Comparison of ENCODE assay signal across 8 cellular contexts in genomic region chrX:51495708-51496488, GRCh38. TPM values are rescaled to one million over a fixed set of nuclear protein-coding genes. Genes with fewer than 3 reads are reported as not detected.
DNase-seq lines count a peak whose midpoint lies in the region; ATAC-seq and TF ChIP-seq lines count a peak whose summit lies in the region.
"Not testable (repeated sequence)": the region's sequence is repeated elsewhere in the genome, so short reads cannot be mapped to it uniquely, and the experiment has no call there.

No MANE protein-coding gene starts in this region.

- H3K4me3 ChIP-seq in body of pancreas (peak overlapping the region in 1 of 2 donors; percentile 32), foreskin fibroblast (ENCODE audit: low read depth in 1 of 2, low read length in 2 of 2) (peak overlapping the region; percentile 46 to 63), smooth muscle cell (peak overlapping the region; percentile 52)

- H3K4me1 Mint-ChIP-seq in mesothelial cell of epicardium = peaks cover 14% of the 10 kb centered on the region

- H3K27me3 Mint-ChIP-seq in mesothelial cell of epicardium (ENCODE audit: low read depth) = not testable (repeated sequence)

- H3K9me3 Mint-ChIP-seq in mesothelial cell of epicardium = not testable (repeated sequence)

- in situ Hi-C loops in KBM-7 (cut with MboI; ENCODE audit: low pct_unique_long_range_greater_than_20kb, low sequenced_read_pairs) = not testable (repeated sequence)

- intact Hi-C loops in body of pancreas (cut with DNase I) = not testable (repeated sequence)

- not testable (repeated sequence) for H3K9me3 ChIP-seq in body of pancreas; smooth muscle cell (replicated peaks; ENCODE audit: low read depth)

- not testable (repeated sequence) for H3K36me3 ChIP-seq in body of pancreas (replicated peaks in 1 of 2; ENCODE audit: insufficient read depth in 1 of 2, low read depth in 2 of 2); smooth muscle cell (ENCODE audit: low read depth)

- DNase-seq in AG08395 (ENCODE audit: low spot score) = peak; percentile 5
- DNase-seq in KBM-7 = peak; percentile 47
- DNase-seq in body of pancreas = peak in 1 of 4 donors; percentile 8
- DNase-seq in foreskin fibroblast = peak in 1 of 2 donors; percentile 46
- not testable (repeated sequence) for DNase-seq in mesothelial cell of epicardium (ENCODE audit: low spot score in 2 of 2, unreplicated experiment in 2 of 2); smooth muscle cell (lab: John Stamatoyannopoulos, UW; ENCODE audit: unreplicated experiment)

- not testable (repeated sequence) for H4K20me1 ChIP-seq in smooth muscle cell (ENCODE audit: low read depth)

- not testable (repeated sequence) for H3K36me3 Mint-ChIP-seq in mesothelial cell of epicardium

- peak; percentile 28 for ATAC-seq in GM18907 (IDR thresholded peaks at IDR 0.05; ENCODE audit: unreplicated experiment)
- peak; percentile 38 for ATAC-seq in body of pancreas

- TF ChIP-seq POLR2A in body of pancreas (IDR thresholded peaks at IDR 0.05) = not testable (repeated sequence)

- H3K79me2 ChIP-seq in smooth muscle cell (ENCODE audit: low read depth) = not testable (repeated sequence)

- not testable (repeated sequence) for H2AFZ ChIP-seq in smooth muscle cell (ENCODE audit: low read depth)

- H3K4me2 ChIP-seq in smooth muscle cell = peak overlapping the region; percentile 87

- not testable (repeated sequence) for TF ChIP-seq CTCF in VCaP (conservative IDR thresholded peaks at IDR 0.05); body of pancreas (IDR thresholded peaks at IDR 0.05); foreskin fibroblast (IDR thresholded peaks at IDR 0.05; ENCODE audit: low read depth, low read length); mesothelial cell of epicardium (IDR thresholded peaks at IDR 0.05; ENCODE audit: unreplicated experiment); smooth muscle cell (IDR thresholded peaks at IDR 0.05; ENCODE audit: borderline replicate concordance, insufficient read depth, poor library complexity, severe bottlenecking)

- H3F3A ChIP-seq in smooth muscle cell (ENCODE audit: low read depth) = not testable (repeated sequence)

- H3K4me1 ChIP-seq in body of pancreas; smooth muscle cell (ENCODE audit: low read depth): not testable (repeated sequence)

- H3K9ac ChIP-seq in smooth muscle cell (ENCODE audit: low read depth) = not testable (repeated sequence)

- H3K4me3 Mint-ChIP-seq in mesothelial cell of epicardium = peak overlapping the region; percentile 84

- 1 to 5% methylated on average over 9 to 24 of the region's 59 CpGs for WGBS in body of pancreas, 2 donors
- WGBS in smooth muscle cell (ENCODE audit: low lambda C conversion rate) = 46% methylated on average over 42 of the region's 59 CpGs

- H3K27me3 ChIP-seq in body of pancreas; smooth muscle cell (ENCODE audit: low read depth): not testable (repeated sequence)

- H3K27ac Mint-ChIP-seq in mesothelial cell of epicardium = peak overlapping the region; percentile 88

- H3K27ac ChIP-seq in VCaP = peak overlapping the region; percentile 53; the same call in 1 of the 2 replicates
- H3K27ac ChIP-seq in body of pancreas; smooth muscle cell (ENCODE audit: low read depth): not testable (repeated sequence)

RNA-seq across cellular contexts. Expression of gene NUDT11, which starts 0.5 kb away (rescaled TPM):
- 1 to 10 TPM; 2.0 to 2.1 TPM for total RNA-seq in body of pancreas
- 16.2 to 18.1 TPM (median 17.1 TPM) in 3 replicates for total RNA-seq in mesothelial cell of epicardium
- 8.2 and 11.0 TPM in 2 replicates for total RNA-seq in smooth muscle cell
- polyA plus RNA-seq in smooth muscle cell = 2.9 and 7.6 TPM in 2 replicates
